Comparison of ENCODE assay signal across 1 cellular context in the genomic region with DNA sequence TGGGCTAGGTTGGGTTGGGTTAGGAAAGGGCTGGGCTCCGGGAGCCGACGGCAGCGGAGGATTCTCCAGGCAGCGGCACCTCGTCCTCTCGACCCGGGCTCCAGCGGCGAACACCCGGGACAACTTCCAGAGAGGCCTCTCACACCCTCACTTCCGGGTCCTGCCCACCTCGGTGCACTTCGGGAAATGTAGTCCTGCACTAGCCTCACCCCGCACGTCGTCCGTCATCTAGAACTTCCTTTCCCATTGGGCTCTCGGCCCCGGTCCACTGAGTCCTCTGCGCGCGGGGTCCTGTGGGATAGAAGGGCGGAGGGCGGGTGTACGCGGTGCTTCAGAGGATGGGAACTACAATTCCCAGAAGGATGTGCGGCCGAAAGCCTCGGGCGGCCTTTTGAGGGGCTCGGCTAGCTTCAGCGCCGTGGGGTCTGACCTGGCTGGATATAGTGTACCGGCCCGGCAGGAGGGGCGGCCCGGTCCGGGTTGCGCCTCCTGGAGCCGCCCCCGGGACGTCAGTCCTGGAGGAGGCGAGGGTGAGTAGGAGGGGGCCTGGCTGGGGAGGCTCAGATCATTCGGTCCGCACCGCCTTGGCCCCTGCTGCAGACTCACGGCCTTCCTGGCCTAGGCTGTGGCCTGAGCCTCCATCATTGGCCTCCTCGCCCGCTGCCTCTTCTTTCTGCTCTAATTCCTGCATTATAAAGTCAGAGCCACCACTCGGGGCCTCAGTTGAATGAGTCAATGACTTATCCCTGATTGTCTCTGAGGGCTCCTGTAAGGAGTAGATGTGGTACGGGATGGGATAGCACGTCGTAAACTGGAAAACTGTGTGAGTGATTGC.
A peak's percentile ranks its signal among the peaks of the same experiment; 100 is the strongest.
TF ChIP-seq lines count a peak whose summit lies in the region.

A gene (minus strand): TSS at position 114 of the 835 bp plus-strand sequence. CDS start 160 bp downstream, outside the sequence.
A gene with protein sequence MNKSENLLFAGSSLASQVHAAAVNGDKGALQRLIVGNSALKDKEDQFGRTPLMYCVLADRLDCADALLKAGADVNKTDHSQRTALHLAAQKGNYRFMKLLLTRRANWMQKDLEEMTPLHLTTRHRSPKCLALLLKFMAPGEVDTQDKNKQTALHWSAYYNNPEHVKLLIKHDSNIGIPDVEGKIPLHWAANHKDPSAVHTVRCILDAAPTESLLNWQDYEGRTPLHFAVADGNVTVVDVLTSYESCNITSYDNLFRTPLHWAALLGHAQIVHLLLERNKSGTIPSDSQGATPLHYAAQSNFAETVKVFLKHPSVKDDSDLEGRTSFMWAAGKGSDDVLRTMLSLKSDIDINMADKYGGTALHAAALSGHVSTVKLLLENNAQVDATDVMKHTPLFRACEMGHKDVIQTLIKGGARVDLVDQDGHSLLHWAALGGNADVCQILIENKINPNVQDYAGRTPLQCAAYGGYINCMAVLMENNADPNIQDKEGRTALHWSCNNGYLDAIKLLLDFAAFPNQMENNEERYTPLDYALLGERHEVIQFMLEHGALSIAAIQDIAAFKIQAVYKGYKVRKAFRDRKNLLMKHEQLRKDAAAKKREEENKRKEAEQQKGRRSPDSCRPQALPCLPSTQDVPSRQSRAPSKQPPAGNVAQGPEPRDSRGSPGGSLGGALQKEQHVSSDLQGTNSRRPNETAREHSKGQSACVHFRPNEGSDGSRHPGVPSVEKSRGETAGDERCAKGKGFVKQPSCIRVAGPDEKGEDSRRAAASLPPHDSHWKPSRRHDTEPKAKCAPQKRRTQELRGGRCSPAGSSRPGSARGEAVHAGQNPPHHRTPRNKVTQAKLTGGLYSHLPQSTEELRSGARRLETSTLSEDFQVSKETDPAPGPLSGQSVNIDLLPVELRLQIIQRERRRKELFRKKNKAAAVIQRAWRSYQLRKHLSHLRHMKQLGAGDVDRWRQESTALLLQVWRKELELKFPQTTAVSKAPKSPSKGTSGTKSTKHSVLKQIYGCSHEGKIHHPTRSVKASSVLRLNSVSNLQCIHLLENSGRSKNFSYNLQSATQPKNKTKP (plus strand): TSS at position 357 of the 835 bp plus-strand sequence. CDS start 5,279 bp downstream, outside the sequence.

TF ChIP-seq in HepG2, 621 proteins besides CTCF, POLR2A, EP300 and RAD21 (continued from another document and continues in another):
- TF ChIP-seq, protein P1, sequence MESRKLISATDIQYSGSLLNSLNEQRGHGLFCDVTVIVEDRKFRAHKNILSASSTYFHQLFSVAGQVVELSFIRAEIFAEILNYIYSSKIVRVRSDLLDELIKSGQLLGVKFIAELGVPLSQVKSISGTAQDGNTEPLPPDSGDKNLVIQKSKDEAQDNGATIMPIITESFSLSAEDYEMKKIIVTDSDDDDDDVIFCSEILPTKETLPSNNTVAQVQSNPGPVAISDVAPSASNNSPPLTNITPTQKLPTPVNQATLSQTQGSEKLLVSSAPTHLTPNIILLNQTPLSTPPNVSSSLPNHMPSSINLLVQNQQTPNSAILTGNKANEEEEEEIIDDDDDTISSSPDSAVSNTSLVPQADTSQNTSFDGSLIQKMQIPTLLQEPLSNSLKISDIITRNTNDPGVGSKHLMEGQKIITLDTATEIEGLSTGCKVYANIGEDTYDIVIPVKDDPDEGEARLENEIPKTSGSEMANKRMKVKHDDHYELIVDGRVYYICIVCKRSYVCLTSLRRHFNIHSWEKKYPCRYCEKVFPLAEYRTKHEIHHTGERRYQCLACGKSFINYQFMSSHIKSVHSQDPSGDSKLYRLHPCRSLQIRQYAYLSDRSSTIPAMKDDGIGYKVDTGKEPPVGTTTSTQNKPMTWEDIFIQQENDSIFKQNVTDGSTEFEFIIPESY (CRISPR knock-in tag; IDR thresholded peaks at IDR 0.05): no peak
- TF ChIP-seq SKI (IDR thresholded peaks at IDR 0.05; ENCODE audit: partially characterized antibody) (no peak), LCORL (IDR thresholded peaks at IDR 0.05) (0 out of 2 replicates have a peak, but pooled peaks have one; percentile 6), LCORL (CRISPR knock-in tag; IDR thresholded peaks at IDR 0.05) (no peak), ZFP36L2 (CRISPR knock-in tag; IDR thresholded peaks at IDR 0.05) (no peak), ZNF24 (IDR thresholded peaks at IDR 0.05) (no peak), THAP11 (CRISPR knock-in tag; IDR thresholded peaks at IDR 0.05) (peak; percentile 99), ZNF557 (CRISPR knock-in tag; IDR thresholded peaks at IDR 0.05) (no peak), NFKBIZ (CRISPR knock-in tag; IDR thresholded peaks at IDR 0.05) (0 out of 2 replicates have a peak, but pooled peaks have one; percentile 37), ZFX (CRISPR knock-in tag; IDR thresholded peaks at IDR 0.05; ENCODE audit: low read depth) (peak; percentile 99), SIN3A (IDR thresholded peaks at IDR 0.05; ENCODE audit: borderline replicate concordance, low read depth, low read length) (peak; percentile 91; the same call in 1 of the 2 replicates), HNRNPH1 (optimal IDR thresholded peaks at IDR 0.05; ENCODE audit: low read depth, low read length) (no peak)
- TF ChIP-seq, protein P2, sequence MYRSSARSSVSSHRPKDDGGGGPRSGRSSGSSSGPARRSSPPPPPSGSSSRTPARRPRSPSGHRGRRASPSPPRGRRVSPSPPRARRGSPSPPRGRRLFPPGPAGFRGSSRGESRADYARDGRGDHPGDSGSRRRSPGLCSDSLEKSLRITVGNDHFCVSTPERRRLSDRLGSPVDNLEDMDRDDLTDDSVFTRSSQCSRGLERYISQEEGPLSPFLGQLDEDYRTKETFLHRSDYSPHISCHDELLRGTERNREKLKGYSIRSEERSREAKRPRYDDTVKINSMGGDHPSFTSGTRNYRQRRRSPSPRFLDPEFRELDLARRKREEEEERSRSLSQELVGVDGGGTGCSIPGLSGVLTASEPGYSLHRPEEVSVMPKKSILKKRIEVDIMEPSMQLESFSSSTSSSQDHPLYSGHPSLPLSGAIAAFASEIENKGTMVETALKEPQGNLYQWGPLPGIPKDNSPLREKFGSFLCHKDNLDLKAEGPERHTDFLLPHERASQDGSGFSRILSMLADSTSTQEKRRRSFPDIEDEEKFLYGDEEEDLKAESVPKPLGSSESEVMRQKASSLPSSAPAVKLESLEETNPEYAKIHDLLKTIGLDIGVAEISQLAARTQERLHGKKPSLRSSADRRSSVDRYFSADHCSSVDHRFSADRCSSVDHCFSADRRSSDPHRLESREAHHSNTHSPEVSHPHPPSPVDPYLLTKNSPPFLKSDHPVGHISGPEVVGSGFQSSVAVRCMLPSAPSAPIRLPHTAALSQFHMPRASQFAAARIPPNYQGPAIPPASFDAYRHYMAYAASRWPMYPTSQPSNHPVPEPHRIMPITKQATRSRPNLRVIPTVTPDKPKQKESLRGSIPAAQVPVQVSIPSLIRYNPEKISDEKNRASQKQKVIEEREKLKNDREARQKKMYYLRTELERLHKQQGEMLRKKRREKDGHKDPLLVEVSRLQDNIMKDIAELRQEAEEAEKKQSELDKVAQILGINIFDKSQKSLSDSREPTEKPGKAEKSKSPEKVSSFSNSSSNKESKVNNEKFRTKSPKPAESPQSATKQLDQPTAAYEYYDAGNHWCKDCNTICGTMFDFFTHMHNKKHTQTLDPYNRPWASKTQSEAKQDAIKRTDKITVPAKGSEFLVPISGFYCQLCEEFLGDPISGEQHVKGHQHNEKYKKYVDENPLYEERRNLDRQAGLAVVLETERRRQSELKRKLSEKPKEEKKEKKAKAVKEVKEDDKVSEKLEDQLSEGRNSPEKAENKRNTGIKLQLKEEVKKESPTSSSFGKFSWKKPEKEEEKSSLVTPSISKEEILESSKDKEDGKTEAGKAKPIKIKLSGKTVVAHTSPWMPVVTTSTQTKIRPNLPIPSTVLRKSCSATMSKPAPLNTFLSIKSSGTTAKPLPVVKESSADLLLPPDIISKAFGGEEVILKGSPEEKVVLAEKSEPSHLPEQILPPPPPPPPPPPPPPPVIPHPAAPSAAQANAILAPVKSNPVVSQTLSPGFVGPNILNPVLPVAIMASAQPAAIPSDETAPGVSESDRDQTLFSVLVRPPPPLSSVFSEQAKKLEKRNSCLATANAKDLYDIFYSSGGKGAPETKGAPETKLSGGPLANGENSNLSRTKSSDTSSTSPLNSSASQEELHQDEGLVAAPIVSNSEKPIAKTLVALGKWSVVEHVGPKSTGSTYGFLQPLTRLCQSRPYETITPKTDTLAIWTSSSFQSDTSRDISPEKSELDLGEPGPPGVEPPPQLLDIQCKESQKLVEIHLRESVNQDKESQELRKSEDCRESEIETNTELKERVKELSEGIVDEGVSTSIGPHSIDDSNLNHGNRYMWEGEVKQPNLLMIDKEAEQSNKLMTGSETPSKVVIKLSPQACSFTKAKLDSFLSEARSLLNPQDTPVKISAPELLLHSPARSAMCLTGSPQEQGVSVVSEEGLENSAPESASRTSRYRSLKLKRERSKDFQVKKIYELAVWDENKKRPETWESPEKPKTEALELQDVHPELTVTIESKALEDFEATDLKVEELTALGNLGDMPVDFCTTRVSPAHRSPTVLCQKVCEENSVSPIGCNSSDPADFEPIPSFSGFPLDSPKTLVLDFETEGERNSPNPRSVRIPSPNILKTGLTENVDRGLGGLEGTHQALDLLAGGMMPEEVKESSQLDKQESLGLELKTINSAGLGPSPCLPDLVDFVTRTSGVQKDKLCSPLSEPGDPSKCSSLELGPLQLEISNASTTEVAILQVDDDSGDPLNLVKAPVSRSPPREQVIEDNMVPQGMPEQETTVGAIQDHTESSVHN (CRISPR knock-in tag; IDR thresholded peaks at IDR 0.05): no peak
- TF ChIP-seq, protein P3, sequence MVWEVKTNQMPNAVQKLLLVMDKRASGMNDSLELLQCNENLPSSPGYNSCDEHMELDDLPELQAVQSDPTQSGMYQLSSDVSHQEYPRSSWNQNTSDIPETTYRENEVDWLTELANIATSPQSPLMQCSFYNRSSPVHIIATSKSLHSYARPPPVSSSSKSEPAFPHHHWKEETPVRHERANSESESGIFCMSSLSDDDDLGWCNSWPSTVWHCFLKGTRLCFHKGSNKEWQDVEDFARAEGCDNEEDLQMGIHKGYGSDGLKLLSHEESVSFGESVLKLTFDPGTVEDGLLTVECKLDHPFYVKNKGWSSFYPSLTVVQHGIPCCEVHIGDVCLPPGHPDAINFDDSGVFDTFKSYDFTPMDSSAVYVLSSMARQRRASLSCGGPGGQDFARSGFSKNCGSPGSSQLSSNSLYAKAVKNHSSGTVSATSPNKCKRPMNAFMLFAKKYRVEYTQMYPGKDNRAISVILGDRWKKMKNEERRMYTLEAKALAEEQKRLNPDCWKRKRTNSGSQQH (CRISPR knock-in tag; IDR thresholded peaks at IDR 0.05; ENCODE audit: low read depth): peak; percentile 31
- TF ChIP-seq, protein P4, sequence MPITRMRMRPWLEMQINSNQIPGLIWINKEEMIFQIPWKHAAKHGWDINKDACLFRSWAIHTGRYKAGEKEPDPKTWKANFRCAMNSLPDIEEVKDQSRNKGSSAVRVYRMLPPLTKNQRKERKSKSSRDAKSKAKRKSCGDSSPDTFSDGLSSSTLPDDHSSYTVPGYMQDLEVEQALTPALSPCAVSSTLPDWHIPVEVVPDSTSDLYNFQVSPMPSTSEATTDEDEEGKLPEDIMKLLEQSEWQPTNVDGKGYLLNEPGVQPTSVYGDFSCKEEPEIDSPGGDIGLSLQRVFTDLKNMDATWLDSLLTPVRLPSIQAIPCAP (CRISPR knock-in tag; IDR thresholded peaks at IDR 0.05; ENCODE audit: low read depth): no peak
- TF ChIP-seq, protein P5, sequence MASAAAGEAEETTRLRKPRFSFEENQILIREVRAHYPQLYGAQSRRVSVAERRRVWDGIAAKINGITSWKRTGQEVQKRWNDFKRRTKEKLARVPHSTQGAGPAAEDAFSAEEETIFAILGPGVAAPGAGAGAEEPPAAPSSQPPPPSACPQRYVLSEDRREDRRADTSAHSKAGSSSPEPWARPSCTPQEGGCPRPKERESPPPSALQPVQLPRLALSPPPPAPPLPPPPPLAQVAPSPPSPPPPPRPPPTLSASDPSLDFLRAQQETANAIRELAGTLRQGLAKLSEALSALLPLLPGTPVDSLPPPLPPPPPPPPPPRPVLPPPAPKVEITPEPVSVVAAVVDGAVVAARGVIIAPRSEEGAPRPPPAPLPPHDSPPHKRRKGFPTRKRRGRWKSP (CRISPR knock-in tag; IDR thresholded peaks at IDR 0.05): no peak
- TF ChIP-seq, protein P6, sequence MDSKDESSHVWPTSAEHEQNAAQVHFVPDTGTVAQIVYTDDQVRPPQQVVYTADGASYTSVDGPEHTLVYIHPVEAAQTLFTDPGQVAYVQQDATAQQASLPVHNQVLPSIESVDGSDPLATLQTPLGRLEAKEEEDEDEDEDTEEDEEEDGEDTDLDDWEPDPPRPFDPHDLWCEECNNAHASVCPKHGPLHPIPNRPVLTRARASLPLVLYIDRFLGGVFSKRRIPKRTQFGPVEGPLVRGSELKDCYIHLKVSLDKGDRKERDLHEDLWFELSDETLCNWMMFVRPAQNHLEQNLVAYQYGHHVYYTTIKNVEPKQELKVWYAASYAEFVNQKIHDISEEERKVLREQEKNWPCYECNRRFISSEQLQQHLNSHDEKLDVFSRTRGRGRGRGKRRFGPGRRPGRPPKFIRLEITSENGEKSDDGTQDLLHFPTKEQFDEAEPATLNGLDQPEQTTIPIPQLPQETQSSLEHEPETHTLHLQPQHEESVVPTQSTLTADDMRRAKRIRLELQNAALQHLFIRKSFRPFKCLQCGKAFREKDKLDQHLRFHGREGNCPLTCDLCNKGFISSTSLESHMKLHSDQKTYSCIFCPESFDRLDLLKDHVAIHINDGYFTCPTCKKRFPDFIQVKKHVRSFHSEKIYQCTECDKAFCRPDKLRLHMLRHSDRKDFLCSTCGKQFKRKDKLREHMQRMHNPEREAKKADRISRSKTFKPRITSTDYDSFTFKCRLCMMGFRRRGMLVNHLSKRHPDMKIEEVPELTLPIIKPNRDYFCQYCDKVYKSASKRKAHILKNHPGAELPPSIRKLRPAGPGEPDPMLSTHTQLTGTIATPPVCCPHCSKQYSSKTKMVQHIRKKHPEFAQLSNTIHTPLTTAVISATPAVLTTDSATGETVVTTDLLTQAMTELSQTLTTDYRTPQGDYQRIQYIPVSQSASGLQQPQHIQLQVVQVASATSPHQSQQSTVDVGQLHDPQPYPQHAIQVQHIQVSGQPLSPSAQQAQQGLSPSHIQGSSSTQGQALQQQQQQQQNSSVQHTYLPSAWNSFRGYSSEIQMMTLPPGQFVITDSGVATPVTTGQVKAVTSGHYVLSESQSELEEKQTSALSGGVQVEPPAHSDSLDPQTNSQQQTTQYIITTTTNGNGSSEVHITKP (CRISPR knock-in tag; IDR thresholded peaks at IDR 0.05; ENCODE audit: low read depth): peak; percentile 57; the same call in 1 of the 2 replicates
- TF ChIP-seq, protein P7, sequence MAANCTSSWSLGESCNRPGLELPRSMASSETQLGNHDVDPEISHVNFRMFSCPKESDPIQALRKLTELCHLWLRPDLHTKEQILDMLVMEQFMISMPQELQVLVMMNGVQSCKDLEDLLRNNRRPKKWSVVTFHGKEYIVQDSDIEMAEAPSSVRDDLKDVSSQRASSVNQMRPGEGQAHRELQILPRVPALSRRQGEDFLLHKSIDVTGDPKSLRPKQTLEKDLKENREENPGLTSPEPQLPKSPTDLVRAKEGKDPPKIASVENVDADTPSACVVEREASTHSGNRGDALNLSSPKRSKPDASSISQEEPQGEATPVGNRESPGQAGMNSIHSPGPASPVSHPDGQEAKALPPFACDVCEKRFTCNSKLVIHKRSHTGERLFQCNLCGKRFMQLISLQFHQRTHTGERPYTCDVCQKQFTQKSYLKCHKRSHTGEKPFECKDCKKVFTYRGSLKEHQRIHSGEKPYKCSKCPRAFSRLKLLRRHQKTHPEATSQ (CRISPR knock-in tag; IDR thresholded peaks at IDR 0.05; ENCODE audit: borderline replicate concordance): no peak
- TF ChIP-seq, protein P8, sequence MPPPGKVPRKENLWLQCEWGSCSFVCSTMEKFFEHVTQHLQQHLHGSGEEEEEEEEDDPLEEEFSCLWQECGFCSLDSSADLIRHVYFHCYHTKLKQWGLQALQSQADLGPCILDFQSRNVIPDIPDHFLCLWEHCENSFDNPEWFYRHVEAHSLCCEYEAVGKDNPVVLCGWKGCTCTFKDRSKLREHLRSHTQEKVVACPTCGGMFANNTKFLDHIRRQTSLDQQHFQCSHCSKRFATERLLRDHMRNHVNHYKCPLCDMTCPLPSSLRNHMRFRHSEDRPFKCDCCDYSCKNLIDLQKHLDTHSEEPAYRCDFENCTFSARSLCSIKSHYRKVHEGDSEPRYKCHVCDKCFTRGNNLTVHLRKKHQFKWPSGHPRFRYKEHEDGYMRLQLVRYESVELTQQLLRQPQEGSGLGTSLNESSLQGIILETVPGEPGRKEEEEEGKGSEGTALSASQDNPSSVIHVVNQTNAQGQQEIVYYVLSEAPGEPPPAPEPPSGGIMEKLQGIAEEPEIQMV (CRISPR knock-in tag; IDR thresholded peaks at IDR 0.05; ENCODE audit: low read depth): 0 out of 2 replicates have a peak, but pooled peaks have one; percentile 28
